8 cellular contexts compared by ENCODE assay signal in the genomic region with DNA sequence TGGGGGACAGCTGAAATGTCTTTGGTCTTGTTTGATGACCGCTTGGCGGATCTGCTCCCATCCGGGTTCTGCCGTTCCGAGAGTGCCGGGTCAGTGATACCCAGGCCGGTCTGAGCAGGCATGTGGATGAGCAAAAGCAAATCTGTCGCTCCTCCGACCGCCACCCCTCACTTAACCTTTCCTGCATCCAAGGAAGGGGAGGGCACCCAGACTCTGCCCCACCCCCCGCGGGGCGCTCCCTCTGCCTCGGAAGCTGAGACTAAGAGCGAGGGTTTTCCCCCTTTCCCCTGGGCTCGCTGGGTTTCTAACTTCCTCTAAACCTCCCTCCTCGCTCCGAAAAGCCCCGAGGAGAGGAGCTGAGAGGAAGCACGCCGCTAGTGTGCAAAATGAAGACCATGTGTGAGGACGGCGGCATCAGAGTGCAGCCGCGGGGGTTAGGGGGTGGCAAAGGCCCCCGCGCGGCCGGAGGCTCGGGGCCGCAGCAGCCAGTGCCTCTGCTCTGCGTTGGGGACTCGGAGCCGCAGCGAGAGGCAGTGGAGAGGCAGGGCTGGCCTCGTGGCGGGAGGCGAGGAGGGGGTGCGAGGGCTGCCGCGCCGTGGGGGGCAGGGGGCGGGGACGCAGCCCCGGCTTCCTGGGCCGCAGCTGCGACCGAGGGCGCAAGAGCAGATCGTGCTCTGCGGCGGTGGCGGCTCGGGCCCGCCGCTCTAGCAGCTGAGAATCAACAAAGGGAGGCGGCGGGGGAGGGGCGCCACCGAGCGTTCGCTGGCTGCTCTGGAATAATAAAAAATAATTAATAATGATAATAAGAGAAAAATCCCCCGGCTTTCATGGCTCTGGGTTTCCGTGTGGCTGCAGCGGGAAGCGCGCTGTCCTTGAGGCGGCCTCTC. TPM values are rescaled to one million over a fixed set of nuclear protein-coding genes. Genes with fewer than 3 reads are reported as not detected.
A peak's percentile ranks its signal among the peaks of the same experiment; 100 is the strongest.
DNase-seq lines count a peak whose midpoint lies in the region; ATAC-seq, FAIRE-seq and TF ChIP-seq lines count a peak whose summit lies in the region.

No MANE protein-coding gene starts in this region.

- H3K27ac Mint-ChIP-seq in CD14-positive monocyte (peak overlapping the region in 6 of 7 donors; percentile 42 to 82 (median 70)), chondrocyte (ENCODE audit: unreplicated experiment) (no peak overlapping the region)
- H3K27ac Mint-ChIP-seq in T-helper 2 cell treated with Interferon-gamma antibody and Interleukin-4, amounts not matched to agents 5 μg/mL and 100 μg/mL, for 36 hours: peak overlapping the region; percentile 70

- H3K27me3 ChIP-seq in left lung: peaks cover 0 to 77% of the 10 kb centered on the region in 2 donors

- no peaks in the 10 kb centered on the region for H3K36me3 ChIP-seq in left lung

- H3K9me3 ChIP-seq in left lung: no peaks in the 10 kb centered on the region

- TF ChIP-seq CTCF in CD14-positive monocyte (IDR thresholded peaks at IDR 0.05) (no peak), chondrocyte (IDR thresholded peaks at IDR 0.05) (peak; percentile 40), left lung (IDR thresholded peaks at IDR 0.05) (no peak)

- H3K4me3 Mint-ChIP-seq in CD14-positive monocyte (peak overlapping the region; percentile 78 to 83), chondrocyte (ENCODE audit: unreplicated experiment) (peak overlapping the region; percentile 69)
- peak overlapping the region; percentile 79 for H3K4me3 Mint-ChIP-seq in T-helper 2 cell treated with Interferon-gamma antibody and Interleukin-4, amounts not matched to agents 5 μg/mL and 100 μg/mL, for 36 hours

- peak overlapping the region; percentile 57 to 59 for H3K27ac ChIP-seq in left lung

- H3K9me3 Mint-ChIP-seq in CD14-positive monocyte: peaks cover 0 to 25% (median 2%) of the 10 kb centered on the region in 7 donors
- no peaks in the 10 kb centered on the region for H3K9me3 Mint-ChIP-seq in T-helper 2 cell treated with Interferon-gamma antibody and Interleukin-4, amounts not matched to agents 5 μg/mL and 100 μg/mL, for 36 hours
- no peaks in the 10 kb centered on the region for H3K9me3 Mint-ChIP-seq in chondrocyte (ENCODE audit: low read depth)

- peak overlapping the region; percentile 16 to 37 for H3K4me3 ChIP-seq in left lung

- in situ Hi-C loops in KBM-7 (cut with MboI; ENCODE audit: low pct_unique_long_range_greater_than_20kb, low sequenced_read_pairs): no loop called here

- ATAC-seq in left lung: peak; percentile 34

- H3K27me3 Mint-ChIP-seq in CD14-positive monocyte (ENCODE audit: low read depth in 3 of 3): peaks cover 0 to 75% (median 6%) of the 10 kb centered on the region in 3 donors
- no peaks in the 10 kb centered on the region for H3K27me3 Mint-ChIP-seq in T-helper 2 cell treated with Interferon-gamma antibody and Interleukin-4, amounts not matched to agents 5 μg/mL and 100 μg/mL, for 36 hours (ENCODE audit: low read depth)
- H3K27me3 Mint-ChIP-seq in chondrocyte (ENCODE audit: low read depth): no peaks in the 10 kb centered on the region

- H3K4me1 ChIP-seq in left lung: peaks cover 3 to 56% of the 10 kb centered on the region in 2 donors

- intact Hi-C loops in CD14-positive monocyte (cut with micrococcal nuclease): loop anchor here in 1 of 2 donors (2.0 kb wide), 1 partner anchor 15 kb away; no protein-coding TSS in a partner anchor
- intact Hi-C loops in left lung (cut with DNase I): loop anchor here in 1 of 2 donors (10.0 kb wide), 1 partner anchor 111 kb away; no protein-coding TSS in a partner anchor

- DNase-seq in CD14-positive monocyte (ENCODE audit: low spot score) (peak; percentile 68), GM19239 (ENCODE audit: insufficient read length, low spot score) (peak; percentile 71), KBM-7 (peak; percentile 88), chondrocyte (ENCODE audit: low spot score) (peak; percentile 90), left lung (peak in 1 of 2 donors; percentile 86), DMS114 treated with DMSO at 0.1 percent for 48 hours (lab: John Stamatoyannopoulos, UW; ENCODE audit: unreplicated experiment) (no peak)
- peak; percentile 71 for DNase-seq in T-helper 2 cell treated with Interferon-gamma antibody and Interleukin-4, amounts not matched to agents 5 μg/mL and 100 μg/mL, for 36 hours (ENCODE audit: low spot score)
- DNase-seq in stimulated activated CD8-positive, alpha-beta memory T cell treated with anti-CD3 and anti-CD28 coated beads, Interleukin-4, amount 100 ng/mL, for 48 hours: peak; percentile 73

- H3K4me1 Mint-ChIP-seq in CD14-positive monocyte: peaks cover 48% of the 10 kb centered on the region
- H3K4me1 Mint-ChIP-seq in T-helper 2 cell treated with Interferon-gamma antibody and Interleukin-4, amounts not matched to agents 5 μg/mL and 100 μg/mL, for 36 hours (ENCODE audit: low read depth): peaks cover 15% of the 10 kb centered on the region
- H3K4me1 Mint-ChIP-seq in chondrocyte (ENCODE audit: low read depth): peaks cover 15% of the 10 kb centered on the region

- H3K36me3 Mint-ChIP-seq in CD14-positive monocyte: no peaks in the 10 kb centered on the region
- H3K36me3 Mint-ChIP-seq in T-helper 2 cell treated with Interferon-gamma antibody and Interleukin-4, amounts not matched to agents 5 μg/mL and 100 μg/mL, for 36 hours (ENCODE audit: low read depth): no peaks in the 10 kb centered on the region
- H3K36me3 Mint-ChIP-seq in chondrocyte (ENCODE audit: low read depth): no peaks in the 10 kb centered on the region

- FAIRE-seq in GM19239 (lab: Jason Lieb, UNC): peak; percentile 92

RNA-seq across cellular contexts. Expression of a gene that starts 55.8 kb away (rescaled TPM):
- 1 to 10 TPM; 1.1 to 2.6 TPM for polyA plus RNA-seq in CD14-positive monocyte
- 10.8 to 19.0 TPM (median 11.0 TPM) in 3 replicates for total RNA-seq in chondrocyte
- total RNA-seq in left lung: 10 to 100 TPM; 19.0 to 24.0 TPM
